In genomic region chr11:2462986-2463765, GRCh38 we compare ENCODE assay signal across 14 cellular contexts. TPM values are rescaled to one million over a fixed set of nuclear protein-coding genes. Genes with fewer than 3 reads are reported as not detected.
A peak's percentile ranks its signal among the peaks of the same experiment; 100 is the strongest.
DNase-seq lines count a peak whose midpoint lies in the region; ATAC-seq and TF ChIP-seq lines count a peak whose summit lies in the region.
"Had no signal": no experiment of that assay in that cellular context is flagged by ENCODE, and none has a peak within 500 bp of the region (broad histone marks: within the 10 kb centered on the region; RNA-seq: fewer than 3 reads in every experiment).

No MANE protein-coding gene starts in this region.

- TF ChIP-seq CTCF in gastrocnemius medialis (IDR thresholded peaks at IDR 0.05 in 4 of 5, conservative IDR thresholded peaks at IDR 0.05 in 1 of 5) = no peak
- TF ChIP-seq CTCF in WTC11 (IDR thresholded peaks at IDR 0.05) = no peak

- no peaks in the 10 kb centered on the region for H3K9me3 Mint-ChIP-seq in effector memory CD8-positive, alpha-beta T cell
- no peaks in the 10 kb centered on the region for H3K9me3 Mint-ChIP-seq in WTC11
- H3K9me3 Mint-ChIP-seq: CD8-positive, alpha-beta memory T cell had no signal

- peaks cover 58 to 88% (median 74%) of the 10 kb centered on the region in 10 experiments for H3K4me1 ChIP-seq in BLaER1 treated with 17β-estradiol and CSF1 and Interleukin-3, amounts not matched to agents 10 nM and 100 nM
- H3K4me1 ChIP-seq in muscle layer of duodenum (ENCODE audit: control insufficient read depth in 1 of 2, insufficient read depth in 2 of 2, low read length in 2 of 2) (no peaks in the 10 kb centered on the region), gastrocnemius medialis (no peaks in the 10 kb centered on the region)
- H3K4me1 ChIP-seq: psoas muscle had no signal

- intact Hi-C loops in gastrocnemius medialis (cut with DNase I; ENCODE audit: low total_unique reads) = no loop called here

- H4K20me1 ChIP-seq in BLaER1 treated with 17β-estradiol and CSF1 and Interleukin-3, amounts not matched to agents 10 nM and 100 nM = peaks cover 55 to 97% (median 77%) of the 10 kb centered on the region in 11 experiments

- no peaks in the 10 kb centered on the region for H3K36me3 ChIP-seq in BLaER1 treated with 17β-estradiol and CSF1 and Interleukin-3, amounts not matched to agents 10 nM and 100 nM
- no peaks in the 10 kb centered on the region for H3K36me3 ChIP-seq in muscle layer of duodenum (ENCODE audit: control insufficient read depth in 1 of 2, insufficient read depth in 2 of 2, low read length in 2 of 2)
- no peaks in the 10 kb centered on the region for H3K36me3 ChIP-seq in gastrocnemius medialis
- H3K36me3 ChIP-seq: brain microvascular endothelial cell, tibial nerve had no signal

- peak overlapping the region; percentile 41 to 97 (median 72) for H3K4me2 ChIP-seq in BLaER1 treated with 17β-estradiol and CSF1 and Interleukin-3, amounts not matched to agents 10 nM and 100 nM

- CTCF ChIA-PET in WTC11 (lab: Charles Lee) = no interaction called here

- peak overlapping the region in 1 of 2 donors; percentile 45 for H3K4me3 Mint-ChIP-seq in effector memory CD8-positive, alpha-beta T cell
- no peak overlapping the region for H3K4me3 Mint-ChIP-seq in WTC11

- no peaks in the 10 kb centered on the region for H3K9me3 ChIP-seq in BLaER1 treated with 17β-estradiol and CSF1 and Interleukin-3, amounts not matched to agents 10 nM and 100 nM (replicated peaks in 1 of 11)
- H3K9me3 ChIP-seq in muscle layer of duodenum (ENCODE audit: control insufficient read depth in 1 of 2, low read length in 2 of 2) = no peaks in the 10 kb centered on the region
- no peaks in the 10 kb centered on the region for H3K9me3 ChIP-seq in gastrocnemius medialis
- H3K9me3 ChIP-seq: psoas muscle, tibial nerve had no signal

- no peak overlapping the region for H3K4me3 ChIP-seq in BLaER1 treated with 17β-estradiol and CSF1 and Interleukin-3, amounts not matched to agents 10 nM and 100 nM
- no peak overlapping the region for H3K4me3 ChIP-seq in muscle layer of duodenum (ENCODE audit: low read depth in 1 of 2, low read length in 2 of 2)
- H3K4me3 ChIP-seq in gastrocnemius medialis = no peak overlapping the region
- H3K4me3 ChIP-seq: psoas muscle, tibial nerve had no signal

- DNase-seq in HUDEP-2 (lab: John Stamatoyannopoulos, UW; ENCODE audit: unreplicated experiment in 76 of 76) = peak in 73 of 76 experiments; percentile 8 to 88 (median 73)
- no peak for DNase-seq in effector memory CD8-positive, alpha-beta T cell
- no peak for DNase-seq in NCI-H1436 (lab: John Stamatoyannopoulos, UW)
- no peak for DNase-seq in gastrocnemius medialis
- DNase-seq in WTC11 (ENCODE audit: low spot score) = no peak
- DNase-seq: brain microvascular endothelial cell, psoas muscle had no signal

- ATAC-seq in effector memory CD8-positive, alpha-beta T cell (replicated peaks) = peak; percentile 39
- ATAC-seq in HG02852 (IDR thresholded peaks at IDR 0.05; ENCODE audit: unreplicated experiment) (no peak), gastrocnemius medialis (no peak), WTC11 (no peak)
- ATAC-seq: psoas muscle had no signal

- peaks cover 5 to 36% (median 19%) of the 10 kb centered on the region in 11 experiments; a peak in 20 of 22 replicates for H3K27me3 ChIP-seq in BLaER1 treated with 17β-estradiol and CSF1 and Interleukin-3, amounts not matched to agents 10 nM and 100 nM
- H3K27me3 ChIP-seq in muscle layer of duodenum (ENCODE audit: low read depth, low read length) = no peaks in the 10 kb centered on the region
- no peaks in the 10 kb centered on the region for H3K27me3 ChIP-seq in gastrocnemius medialis
- H3K27me3 ChIP-seq: brain microvascular endothelial cell, tibial nerve had no signal

- H3K4me1 Mint-ChIP-seq in effector memory CD8-positive, alpha-beta T cell (ENCODE audit: low read depth in 2 of 2) = peaks cover 22 to 38% of the 10 kb centered on the region in 2 donors
- no peaks in the 10 kb centered on the region for H3K4me1 Mint-ChIP-seq in WTC11

- H3K36me3 Mint-ChIP-seq in effector memory CD8-positive, alpha-beta T cell (ENCODE audit: insufficient read depth) = peaks cover 4% of the 10 kb centered on the region
- H3K36me3 Mint-ChIP-seq in WTC11 = no peaks in the 10 kb centered on the region
- H3K36me3 Mint-ChIP-seq: CD8-positive, alpha-beta memory T cell had no signal

- H3K27me3 Mint-ChIP-seq in effector memory CD8-positive, alpha-beta T cell = no peaks in the 10 kb centered on the region
- peaks cover 37% of the 10 kb centered on the region for H3K27me3 Mint-ChIP-seq in WTC11 (ENCODE audit: low read depth)
- H3K27me3 Mint-ChIP-seq: CD8-positive, alpha-beta memory T cell had no signal

- in situ Hi-C loops in gastrocnemius medialis (cut with MboI; ENCODE audit: low sequenced_read_pairs in 4 of 4) = no loop called here

- POLR2A ChIA-PET in WTC11 (lab: Charles Lee) = no interaction called here

- no peak for TF ChIP-seq POLR2A in gastrocnemius medialis (IDR thresholded peaks at IDR 0.05)

- H3K27ac ChIP-seq in BLaER1 treated with 17β-estradiol and CSF1 and Interleukin-3, amounts not matched to agents 10 nM and 100 nM = no peak overlapping the region
- H3K27ac ChIP-seq in muscle layer of duodenum (ENCODE audit: low read length) (peak overlapping the region; percentile 31), gastrocnemius medialis (no peak overlapping the region)
- H3K27ac ChIP-seq: brain microvascular endothelial cell, psoas muscle had no signal

- peak overlapping the region in 2 of 11 experiments; percentile 39 to 44; a peak in 3 of 22 replicates for H3K9ac ChIP-seq in BLaER1 treated with 17β-estradiol and CSF1 and Interleukin-3, amounts not matched to agents 10 nM and 100 nM

- peak overlapping the region in 1 of 2 donors; percentile 46 for H3K27ac Mint-ChIP-seq in effector memory CD8-positive, alpha-beta T cell
- no peak overlapping the region for H3K27ac Mint-ChIP-seq in WTC11

TF ChIP-seq in WTC11, 78 proteins besides CTCF, POLR2A, EP300 and RAD21:
- TF ChIP-seq TP53 (CRISPR knock-in tag; IDR thresholded peaks at IDR 0.05) (no peak), IRF1 (CRISPR knock-in tag; IDR thresholded peaks at IDR 0.05) (no peak), ZNF232 (CRISPR knock-in tag; IDR thresholded peaks at IDR 0.05) (no peak), ETV6 (CRISPR knock-in tag; IDR thresholded peaks at IDR 0.05) (no peak), PRDM15 (CRISPR knock-in tag; IDR thresholded peaks at IDR 0.05) (no peak), TCF7 (CRISPR knock-in tag; IDR thresholded peaks at IDR 0.05; ENCODE audit: low read depth) (no peak), NFYB (CRISPR knock-in tag; conservative IDR thresholded peaks at IDR 0.05; ENCODE audit: low read depth) (no peak), SMAD3 (CRISPR knock-in tag; IDR thresholded peaks at IDR 0.05; ENCODE audit: borderline replicate concordance) (no peak), ZBTB43 (CRISPR knock-in tag; IDR thresholded peaks at IDR 0.05) (no peak), MXD4 (CRISPR knock-in tag; IDR thresholded peaks at IDR 0.05; ENCODE audit: borderline replicate concordance) (no peak), ZNF263 (CRISPR knock-in tag; IDR thresholded peaks at IDR 0.05; ENCODE audit: low read depth) (no peak), PRRX2 (CRISPR knock-in tag; IDR thresholded peaks at IDR 0.05) (no peak)

RNA-seq across cellular contexts. Expression of gene KCNQ1, which starts 18.4 kb away (rescaled TPM):
- total RNA-seq in gastrocnemius medialis (under 1 TPM; 0.15 to 1.00 (median 0.67) TPM), WTC11 (2021) (2.5 to 4.3 TPM (median 4.0 TPM) in 3 replicates)
- total RNA-seq: fibroblast of lung had no signal

RNA-seq across cellular contexts. Expression of gene TRPM5, which starts 18.9 kb away (rescaled TPM):
- total RNA-seq in gastrocnemius medialis (not detected), WTC11 (2021) (0.07 to 0.09 TPM in 2 of 3 replicates, not detected in the other)
- total RNA-seq: CD8-positive, alpha-beta memory T cell; fibroblast of lung; psoas muscle; T-helper 1 cell treated with Interleukin-12 subunit alpha and Interleukin-12 subunit beta and Interleukin-4 antibody, amounts not matched to agents 30 ng/mL and 1 ng/mL, for 36 hours; tibial nerve had no signal

Comparison
In these comparisons a context has a peak if more than half of its experiments do, and no peak if none do; other contexts are left out.
1. DNase-seq: peak in HUDEP-2 (73 of 76); none in effector memory CD8-positive, alpha-beta T cell (0 of 3), NCI-H1436 (single experiment), gastrocnemius medialis (0 of 2) and WTC11 (single experiment).